In genomic region chr1:1353389-1354151, GRCh38 we compare ENCODE assay signal across 12 cellular contexts. TPM values are rescaled to one million over a fixed set of nuclear protein-coding genes. Genes with fewer than 3 reads are reported as not detected.
DNase-seq lines count a peak whose midpoint lies in the region; TF ChIP-seq lines count a peak whose summit lies in the region.
"Had no signal": no experiment of that assay in that cellular context is flagged by ENCODE, and none has a peak within 500 bp of the region (broad histone marks: within the 10 kb centered on the region; RNA-seq: fewer than 3 reads in every experiment).

No MANE protein-coding gene starts in this region.

- H3K27ac Mint-ChIP-seq in MCF 10A (ENCODE audit: low read depth, unreplicated experiment): no peak overlapping the region

- WGBS in thyroid gland, 2 donors: 44 to 64% methylated on average over 18 to 20 of the region's 28 CpGs

- TF ChIP-seq POLR2A in breast epithelium (IDR thresholded peaks at IDR 0.05) (no peak), thyroid gland (IDR thresholded peaks at IDR 0.05) (no peak)

- H3K4me1 ChIP-seq in breast epithelium (peaks cover 6 to 11% of the 10 kb centered on the region in 2 donors), iPS-18a (ENCODE audit: control insufficient read depth, low read depth, low read length) (peaks cover 14% of the 10 kb centered on the region), thyroid gland (peaks cover 30 to 62% of the 10 kb centered on the region in 2 donors)

- H3K36me3 Mint-ChIP-seq in MCF 10A (ENCODE audit: insufficient read depth, unreplicated experiment): peaks cover 5% of the 10 kb centered on the region
- H3K36me3 Mint-ChIP-seq: activated naive CD4-positive, alpha-beta T cell treated with anti-CD3 and anti-CD28 coated beads, Interleukin-2, amount 10 ng/mL, durations not matched to agents 7 days and 5 days had no signal

- H3K9me3 Mint-ChIP-seq in MCF 10A (ENCODE audit: unreplicated experiment): no peaks in the 10 kb centered on the region
- H3K9me3 Mint-ChIP-seq: activated naive CD4-positive, alpha-beta T cell treated with anti-CD3 and anti-CD28 coated beads, Interleukin-2, amount 10 ng/mL, durations not matched to agents 7 days and 5 days had no signal

- no peak for TF ChIP-seq CTCF in breast epithelium (IDR thresholded peaks at IDR 0.05)
- no peak for TF ChIP-seq CTCF in MCF 10A (IDR thresholded peaks at IDR 0.05; ENCODE audit: unreplicated experiment)
- TF ChIP-seq CTCF in thyroid gland (IDR thresholded peaks at IDR 0.05): no peak

- POLR2A ChIA-PET in MCF 10A (lab: Yijun Ruan, JAX): interaction anchor here (1.3 to 2.0 kb wide), 2 partner anchors 18 to 21 kb away, joined by 4 to 7 read pairs; partner anchors contain the start of gene AURKAIP1

- CTCF ChIA-PET in MCF 10A (lab: Yijun Ruan, JAX): interaction anchor here (1.5 kb wide), 1 partner anchor 18 kb away, joined by 9 read pairs; no protein-coding TSS in a partner anchor

- no peaks in the 10 kb centered on the region for H3K27me3 Mint-ChIP-seq in MCF 10A (ENCODE audit: insufficient read depth, unreplicated experiment)

- H3K9me3 ChIP-seq in breast epithelium (no peaks in the 10 kb centered on the region), iPS-18a (ENCODE audit: control insufficient read depth, low read depth, low read length) (no peaks in the 10 kb centered on the region), thyroid gland (no peaks in the 10 kb centered on the region)

- no peaks in the 10 kb centered on the region for H3K27me3 ChIP-seq in breast epithelium
- peaks cover 35% of the 10 kb centered on the region for H3K27me3 ChIP-seq in iPS-18a (ENCODE audit: control insufficient read depth, insufficient read depth, low read length)
- H3K27me3 ChIP-seq in thyroid gland: no peaks in the 10 kb centered on the region

- peak overlapping the region; percentile 33 to 98 for H3K27ac ChIP-seq in breast epithelium
- no peak overlapping the region for H3K27ac ChIP-seq in iPS-18a (ENCODE audit: low read length)
- H3K27ac ChIP-seq in thyroid gland: no peak overlapping the region

- no peaks in the 10 kb centered on the region for H3K4me1 Mint-ChIP-seq in MCF 10A (ENCODE audit: insufficient read depth, unreplicated experiment)

- H3K4me3 ChIP-seq in breast epithelium (peak overlapping the region in 1 of 3 donors; percentile 76), iPS-18a (ENCODE audit: low read length) (peak overlapping the region; percentile 55), thyroid gland (replicated peaks in 1 of 3) (no peak overlapping the region)

- BruUV-seq in MCF 10A (replicated peaks; lab: Mats Ljungman, UMichigan): no TSS peak

- intact Hi-C loops in breast epithelium (cut with DNase I; ENCODE audit: low total_unique reads): no loop called here
- intact Hi-C loops in MCF 10A (cut with micrococcal nuclease): no loop called here
- intact Hi-C loops in thyroid gland (cut with DNase I): no loop called here

- no peak overlapping the region for H3K4me3 Mint-ChIP-seq in MCF 10A (ENCODE audit: unreplicated experiment)

- no peak overlapping the region for H3K9ac ChIP-seq in iPS-18a (ENCODE audit: low read length)

- H3K36me3 ChIP-seq in breast epithelium (no peaks in the 10 kb centered on the region), iPS-18a (ENCODE audit: control insufficient read depth, low read depth, low read length) (no peaks in the 10 kb centered on the region), thyroid gland (peaks cover 0 to 4% of the 10 kb centered on the region in 2 donors)

- DNase-seq in breast epithelium (ENCODE audit: low spot score in 2 of 2): no peak
- no peak for DNase-seq in MCF 10A (ENCODE audit: unreplicated experiment)
- peak; percentile 30 for DNase-seq in NCI-H345 treated with DMSO at 0.1 percent for 48 hours (lab: John Stamatoyannopoulos, UW; ENCODE audit: unreplicated experiment)
- peak; percentile 40 to 42 for DNase-seq in thyroid gland
- no peak for DNase-seq in LoVo (ENCODE audit: low spot score)
- DNase-seq in hepatic stellate cell (ENCODE audit: low spot score): no peak
- DNase-seq in COLO829 (ENCODE audit: low spot score): no peak
- DNase-seq: activated CD4-positive, alpha-beta T cell treated with anti-CD3 and anti-CD28 coated beads for 48 hours; activated naive CD4-positive, alpha-beta T cell treated with anti-CD3 and anti-CD28 coated beads, Interleukin-2, amount 10 ng/mL, durations not matched to agents 7 days and 5 days; C1 segment of cervical spinal cord; small intestine had no signal

RNA-seq across cellular contexts. Expression of gene DVL1, which starts 4.4 kb away (rescaled TPM):
- total RNA-seq in breast epithelium: 10 to 100 TPM; 55.2 to 70.1 (median 55.2) TPM
- 96.2 and 113 TPM in 2 replicates for total RNA-seq in MCF 10A (2022)
- 10 to 100 TPM; 46.6 to 79.4 (median 61.7) TPM for total RNA-seq in thyroid gland

RNA-seq across cellular contexts. Expression of gene MXRA8, which starts 4.8 kb away (rescaled TPM):
- total RNA-seq in breast epithelium (100 to 1,000 TPM in 1 of 3 donors, 10 to 100 TPM in 2; 93.4 to 308 (median 99.8) TPM), MCF 10A (2022) (not detected in 2 replicates), thyroid gland (100 to 1,000 TPM in 3 of 4 donors, 10 to 100 TPM in 1; 57.1 to 143 (median 106) TPM)

RNA-seq across cellular contexts. Expression of gene AURKAIP1, which starts 21.4 kb away (rescaled TPM):
- total RNA-seq in breast epithelium (100 to 1,000 TPM in 1 of 3 donors, 10 to 100 TPM in 2; 91.3 to 116 (median 99.6) TPM), MCF 10A (2022) (120 and 148 TPM in 2 replicates), thyroid gland (100 to 1,000 TPM in 2 of 4 donors, 10 to 100 TPM in 2; 73.8 to 198 (median 105) TPM)

RNA-seq across cellular contexts. Expression of gene TAS1R3, which starts 22.5 kb away (rescaled TPM):
- total RNA-seq in breast epithelium (under 1 TPM in 2 of 3 donors, not detected in 1; 0.16 to 0.33 TPM), MCF 10A (2022) (0.17 TPM in 1 of 2 replicates, not detected in the other), thyroid gland (1 to 10 TPM in 2 of 4 donors, under 1 TPM in 2; 0.11 to 1.4 (median 0.68) TPM)

RNA-seq across cellular contexts. Expression of gene CPTP, which starts 29.0 kb away (rescaled TPM):
- total RNA-seq in breast epithelium (10 to 100 TPM in 2 of 3 donors, 1 to 10 TPM in 1; 9.0 to 16.4 (median 13.4) TPM), MCF 10A (2022) (19.3 and 21.0 TPM in 2 replicates), thyroid gland (10 to 100 TPM; 16.7 to 37.3 (median 24.3) TPM)

Comparison
In these comparisons a context has a peak if more than half of its experiments do, and no peak if none do; other contexts are left out.
1. RNA of gene MXRA8, which starts 4.8 kb away (total RNA-seq): 57.1 to 143 TPM in thyroid gland and 93.4 to 308 TPM in breast epithelium; not detected in MCF 10A; every median in the first group is over 10 times any median in the second.
2. DNase-seq: peak in NCI-H345 treated with DMSO at 0.1 percent for 48 hours (single experiment) and thyroid gland (2 of 2); none in breast epithelium (0 of 2), MCF 10A (single experiment), LoVo (single experiment), hepatic stellate cell (single experiment) and COLO829 (single experiment).
3. H3K27ac ChIP-seq: peak in breast epithelium (2 of 2); none in iPS-18a (single experiment) and thyroid gland (0 of 3).